Comparison of ENCODE assay signal across 8 cellular contexts in the genomic region with DNA sequence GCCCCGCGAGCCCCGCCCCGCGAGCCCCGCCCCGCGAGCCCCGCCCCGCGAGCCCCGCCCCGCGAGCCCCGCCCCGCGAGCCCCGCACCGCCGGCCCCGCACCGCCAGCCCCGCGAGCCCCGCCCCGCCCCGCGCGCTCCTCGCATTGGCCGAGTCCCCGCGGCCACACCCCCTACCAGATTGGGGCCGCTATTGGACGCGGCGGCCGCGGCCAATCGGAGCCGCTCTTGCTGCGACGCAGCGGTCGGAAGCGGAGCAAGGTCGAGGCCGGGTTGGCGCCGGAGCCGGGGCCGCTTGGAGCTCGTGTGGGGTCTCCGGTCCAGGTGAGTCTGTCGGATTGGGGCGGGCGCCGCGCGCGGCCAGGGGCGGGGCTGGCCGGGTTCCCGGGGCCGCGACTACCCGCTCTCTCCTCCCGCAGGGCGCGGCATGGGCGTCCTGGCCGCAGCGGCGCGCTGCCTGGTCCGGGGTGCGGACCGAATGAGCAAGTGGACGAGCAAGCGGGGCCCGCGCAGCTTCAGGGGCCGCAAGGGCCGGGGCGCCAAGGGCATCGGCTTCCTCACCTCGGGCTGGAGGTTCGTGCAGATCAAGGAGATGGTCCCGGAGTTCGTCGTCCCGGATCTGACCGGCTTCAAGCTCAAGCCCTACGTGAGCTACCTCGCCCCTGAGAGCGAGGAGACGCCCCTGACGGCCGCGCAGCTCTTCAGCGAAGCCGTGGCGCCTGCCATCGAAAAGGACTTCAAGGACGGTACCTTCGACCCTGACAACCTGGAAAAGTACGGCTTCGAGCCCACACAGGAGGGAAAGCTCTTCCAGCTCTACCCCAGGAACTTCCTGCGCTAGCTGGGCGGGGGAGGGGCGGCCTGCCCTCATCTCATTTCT. TPM values are rescaled to one million over a fixed set of nuclear protein-coding genes. Genes with fewer than 3 reads are reported as not detected.
DNase-seq lines count a peak whose midpoint lies in the region; ATAC-seq, FAIRE-seq and TF ChIP-seq lines count a peak whose summit lies in the region.

TSS of gene MRPL41 (plus strand) at position 224 of the 879 bp plus-strand sequence. CDS start at position 427, 203 bp downstream.

- H3K56ac ChIP-seq in H1 (replicated peaks; ENCODE audit: insufficient read length, low read depth, low read length): no peak within 1 kb of the TSS
- peak within 1 kb of the TSS; percentile 93 for H3K56ac ChIP-seq in mesendoderm (ENCODE audit: low read length)

- CTCF ChIA-PET in CD4-positive, alpha-beta T cell (lab: Charles Lee): interaction anchor here (0.8 to 1.4 kb wide), 3 partner anchors 17 to 129 kb away, joined by 3 to 7 read pairs (median 5); partner anchors contain the start of genes DPH7, EXD3 and NOXA1
- CTCF ChIA-PET in activated CD8-positive, alpha-beta memory T cell treated with anti-CD3 and anti-CD28 coated beads, Interleukin-2, amount 10 ng/mL, durations not matched to agents 7 days and 5 days (lab: Charles Lee): interaction anchor here (0.8 to 2.4 kb wide), 9 partner anchors 14 to 134 kb away, joined by 3 to 17 read pairs (median 4); partner anchors contain the start of genes EHMT1 and EXD3
- CTCF ChIA-PET in H1 (lab: Charles Lee; ENCODE audit: partially characterized antibody): interaction anchor here (0.6 to 1.3 kb wide), 5 partner anchors 8 to 32 kb away, joined by 3 to 5 read pairs (median 3); no protein-coding TSS in a partner anchor

- H2BK20ac ChIP-seq in H1 (ENCODE audit: low read length): no peak within 1 kb of the TSS

- peak within 1 kb of the TSS; percentile 91 for H3K4me3 Mint-ChIP-seq in CD4-positive, alpha-beta T cell
- peak within 1 kb of the TSS; percentile 78 for H3K4me3 Mint-ChIP-seq in activated CD8-positive, alpha-beta memory T cell treated with anti-CD3 and anti-CD28 coated beads, Interleukin-2, amount 10 ng/mL, durations not matched to agents 7 days and 5 days

- H3K9me3 ChIP-seq in CD4-positive, alpha-beta T cell (ENCODE audit: control insufficient read depth, low read length): no peaks in the 10 kb centered on the region
- H3K9me3 ChIP-seq in H1 (ENCODE audit: insufficient read depth in 2 of 2, low read depth in 1 of 2, low read length in 1 of 2): peaks cover 0 to 5% of the 10 kb centered on the region in 2 experiments; a peak in 1 of 4 replicates

- H3K27ac Mint-ChIP-seq in CD4-positive, alpha-beta T cell: peak within 1 kb of the TSS; percentile 82
- H3K27ac Mint-ChIP-seq in activated CD8-positive, alpha-beta memory T cell treated with anti-CD3 and anti-CD28 coated beads, Interleukin-2, amount 10 ng/mL, durations not matched to agents 7 days and 5 days: peak within 1 kb of the TSS; percentile 77

- H4K91ac ChIP-seq in H1 (replicated peaks; ENCODE audit: insufficient read length, low read length): peak within 1 kb of the TSS; percentile 65

- H2BK120ac ChIP-seq in H1 (replicated peaks; ENCODE audit: low read depth, low read length) (no peak within 1 kb of the TSS), mesendoderm (ENCODE audit: low read depth, low read length) (no peak within 1 kb of the TSS)

- H3K4me3 ChIP-seq in H1 (ENCODE audit: extremely low read depth in 1 of 4, insufficient read depth in 2 of 4, low read depth in 3 of 4, low read length in 4 of 4): peak within 1 kb of the TSS; percentile 63 to 79 (median 78)
- H3K4me3 ChIP-seq in mesendoderm (ENCODE audit: low read length): peak within 1 kb of the TSS; percentile 82

- peaks cover 4 to 6% of the 10 kb centered on the region in 2 experiments for H4K20me1 ChIP-seq in H1 (replicated peaks in 1 of 2; ENCODE audit: control insufficient read depth in 1 of 2, insufficient read depth in 2 of 2, low read length in 2 of 2)

- H4K8ac ChIP-seq in H1 (ENCODE audit: extremely low read depth, insufficient read depth, low read length): peak within 1 kb of the TSS; percentile 95
- H4K8ac ChIP-seq in mesendoderm (ENCODE audit: low read depth, low read length): no peak within 1 kb of the TSS

- H3K79me2 ChIP-seq in H1 (ENCODE audit: control insufficient read depth in 1 of 2, insufficient read depth in 2 of 2, low read length in 2 of 2) (no peaks in the 10 kb centered on the region), mesendoderm (ENCODE audit: control insufficient read depth, insufficient read depth, low read length) (no peaks in the 10 kb centered on the region)

- H2AFZ ChIP-seq in H1 (ENCODE audit: low read length): no peak within 1 kb of the TSS

- no peak within 1 kb of the TSS for H3K14ac ChIP-seq in H1 (ENCODE audit: insufficient read length)

- no peak for TF ChIP-seq RAD21 in H1 (IDR thresholded peaks at IDR 0.05 in 1 of 2, conservative IDR thresholded peaks at IDR 0.05 in 1 of 2; ENCODE audit: low read depth in 2 of 2, low read length in 2 of 2)

- peak within 1 kb of the TSS; percentile 78 to 90 for H3K4me2 ChIP-seq in H1 (ENCODE audit: insufficient read depth in 1 of 2, low read depth in 2 of 2, low read length in 2 of 2)
- H3K4me2 ChIP-seq in mesendoderm (ENCODE audit: low read length): peak within 1 kb of the TSS; percentile 91

- no peak for TF ChIP-seq EP300 in H1 (IDR thresholded peaks at IDR 0.05; ENCODE audit: borderline replicate concordance in 1 of 2, low read depth in 2 of 2, low read length in 2 of 2)

- H3K36me3 ChIP-seq in H1 (ENCODE audit: control insufficient read depth in 2 of 4, insufficient read depth in 4 of 4, low read length in 3 of 4) (peaks cover 7 to 19% (median 10%) of the 10 kb centered on the region in 4 experiments; a peak in 5 of 8 replicates), mesendoderm (ENCODE audit: control insufficient read depth, insufficient read depth, low read length) (peaks cover 3% of the 10 kb centered on the region)

- H3K27ac ChIP-seq in CD4-positive, alpha-beta T cell (ENCODE audit: low read depth, low read length): peak within 1 kb of the TSS; percentile 64
- H3K27ac ChIP-seq in H1 (ENCODE audit: low read depth, low read length) (peak within 1 kb of the TSS; percentile 53; the same call in 1 of the 2 replicates), mesendoderm (ENCODE audit: low read depth, low read length) (peak within 1 kb of the TSS; percentile 68)

- no peaks in the 10 kb centered on the region for H3K27me3 ChIP-seq in CD4-positive, alpha-beta T cell (ENCODE audit: control insufficient read depth, insufficient read depth, low read length)
- H3K27me3 ChIP-seq in H1 (replicated peaks in 1 of 4; ENCODE audit: control insufficient read depth in 3 of 4, extremely low read depth in 1 of 4, insufficient read depth in 3 of 4, low read length in 3 of 4): no peaks in the 10 kb centered on the region
- no peaks in the 10 kb centered on the region for H3K27me3 ChIP-seq in mesendoderm (ENCODE audit: insufficient read depth, low read length, poor library complexity)

- H3K36me3 Mint-ChIP-seq in CD4-positive, alpha-beta T cell (ENCODE audit: low read depth): peaks cover 37% of the 10 kb centered on the region
- peaks cover 7% of the 10 kb centered on the region for H3K36me3 Mint-ChIP-seq in activated CD8-positive, alpha-beta memory T cell treated with anti-CD3 and anti-CD28 coated beads, Interleukin-2, amount 10 ng/mL, durations not matched to agents 7 days and 5 days

- no peaks in the 10 kb centered on the region for H3K27me3 Mint-ChIP-seq in CD4-positive, alpha-beta T cell
- H3K27me3 Mint-ChIP-seq in activated CD8-positive, alpha-beta memory T cell treated with anti-CD3 and anti-CD28 coated beads, Interleukin-2, amount 10 ng/mL, durations not matched to agents 7 days and 5 days: no peaks in the 10 kb centered on the region

- peak within 1 kb of the TSS; percentile 36 for H4K5ac ChIP-seq in H1 (ENCODE audit: insufficient read length, low read depth, low read length)
- H4K5ac ChIP-seq in mesendoderm (ENCODE audit: low read length): no peak within 1 kb of the TSS

- H3K23ac ChIP-seq in H1 (ENCODE audit: insufficient read length) (no peak within 1 kb of the TSS), mesendoderm (ENCODE audit: low read length) (peak within 1 kb of the TSS; percentile 45)

- TF ChIP-seq POLR2A in H1 (IDR thresholded peaks at IDR 0.05; ENCODE audit: control extremely low read depth in 1 of 2, low read depth in 2 of 2, low read length in 2 of 2): peak in 1 of 2 experiments; percentile 67; a peak in 2 of 3 replicates

- peaks cover 0 to 7% (median 1%) of the 10 kb centered on the region in 4 experiments; a peak in 3 of 7 replicates for H3K4me1 ChIP-seq in H1 (replicated peaks in 1 of 4; ENCODE audit: control insufficient read depth in 3 of 4, insufficient read depth in 4 of 4, low read length in 3 of 4)
- H3K4me1 ChIP-seq in mesendoderm (ENCODE audit: control insufficient read depth, low read depth, low read length): no peaks in the 10 kb centered on the region

- H3K23me2 ChIP-seq in H1 (ENCODE audit: low read depth, low read length): peaks cover 7% of the 10 kb centered on the region; the same call in 1 of the 2 replicates

- peaks cover 16% of the 10 kb centered on the region for H3K4me1 Mint-ChIP-seq in CD4-positive, alpha-beta T cell (ENCODE audit: low read depth)
- H3K4me1 Mint-ChIP-seq in activated CD8-positive, alpha-beta memory T cell treated with anti-CD3 and anti-CD28 coated beads, Interleukin-2, amount 10 ng/mL, durations not matched to agents 7 days and 5 days: peaks cover 17% of the 10 kb centered on the region

- no peak for FAIRE-seq in H1 (lab: Jason Lieb, UNC)

- TF ChIP-seq CTCF in CD4-positive, alpha-beta T cell (IDR thresholded peaks at IDR 0.05): no peak
- no peak for TF ChIP-seq CTCF in H1 (IDR thresholded peaks at IDR 0.05; ENCODE audit: control extremely low read depth in 1 of 3, insufficient read depth in 1 of 3, low read depth in 1 of 3, low read length in 3 of 3)

- H2BK15ac ChIP-seq in H1 (ENCODE audit: low read length): no peak within 1 kb of the TSS
- H2BK15ac ChIP-seq in mesendoderm (replicated peaks; ENCODE audit: low read depth): no peak within 1 kb of the TSS

- 4% methylated on average over 55 of the region's 111 CpGs; no CpG with 5 or more reads in 1 of the 2 experiments for WGBS in H1 (ENCODE audit: extremely low coverage in 1 of 2, insufficient coverage in 1 of 2, insufficient read length in 1 of 2, insufficient replicate concordance in 2 of 2, low coverage in 1 of 2, low lambda C conversion rate in 2 of 2, missing lambda C conversion rate in 1 of 2), 2 experiments
- no CpG with 5 or more reads among the region's 111 CpGs for WGBS in mesendoderm (ENCODE audit: extremely low coverage, insufficient coverage, low lambda C conversion rate)

- peak; percentile 80 for ATAC-seq in CD4-positive, alpha-beta T cell (ENCODE audit: poor library complexity)
- ATAC-seq in GM19452 (IDR thresholded peaks at IDR 0.05; ENCODE audit: unreplicated experiment): peak; percentile 79
- ATAC-seq in activated CD8-positive, alpha-beta memory T cell treated with anti-CD3 and anti-CD28 coated beads, Interleukin-2, amount 10 ng/mL, durations not matched to agents 7 days and 5 days: peak; percentile 94

- POLR2A ChIA-PET in CD4-positive, alpha-beta T cell (lab: Charles Lee): interaction anchor here (0.7 to 1.5 kb wide), 11 partner anchors 11 to 329 kb away, joined by 3 to 8 read pairs (median 5); partner anchors contain the start of genes DPH7, EHMT1, EXD3 and NOXA1
- POLR2A ChIA-PET in H1 (lab: Charles Lee; ENCODE audit: partially characterized antibody): interaction anchor here (0.7 to 2.8 kb wide), 12 partner anchors 9 to 159 kb away, joined by 3 to 16 read pairs (median 3); partner anchors contain the start of gene DPH7

- intact Hi-C loops in CD4-positive, alpha-beta T cell (cut with DNase I, micrococcal nuclease): loop anchor here in 1 of 2 experiments (1.0 to 2.0 kb wide), 3 partner anchors 38 to 97 kb away; partner anchors contain the start of gene ZMYND19

- no peak within 1 kb of the TSS for H2BK12ac ChIP-seq in H1 (ENCODE audit: low read depth, low read length)

- H3K9me3 Mint-ChIP-seq in CD4-positive, alpha-beta T cell: no peaks in the 10 kb centered on the region
- no peaks in the 10 kb centered on the region for H3K9me3 Mint-ChIP-seq in activated CD8-positive, alpha-beta memory T cell treated with anti-CD3 and anti-CD28 coated beads, Interleukin-2, amount 10 ng/mL, durations not matched to agents 7 days and 5 days (ENCODE audit: low read depth)

- DNase-seq in CD4-positive, alpha-beta T cell: peak; percentile 71 to 88 (median 84)
- peak; percentile 92 for DNase-seq in HPDE6-E6E7 (ENCODE audit: extremely low spot score)
- DNase-seq in NOMO-1 treated with DMSO at 0.1 percent for 48 hours (lab: John Stamatoyannopoulos, UW; ENCODE audit: unreplicated experiment): peak; percentile 93
- DNase-seq in activated CD8-positive, alpha-beta memory T cell treated with anti-CD3 and anti-CD28 coated beads, Interleukin-2, amount 10 ng/mL, durations not matched to agents 7 days and 5 days: peak; percentile 93
- DNase-seq in H1 (ENCODE audit: low read depth in 1 of 2, low spot score in 2 of 2): peak; percentile 70 to 93
- peak; percentile 94 for DNase-seq in mesendoderm
- DNase-seq in stimulated activated CD8-positive, alpha-beta memory T cell treated with anti-CD3 and anti-CD28 coated beads, Interleukin-15, amount 100 ng/mL, for 1 hour (ENCODE audit: low read depth): peak; percentile 63

- H3K79me1 ChIP-seq in H1 (ENCODE audit: low read depth, low read length) (peaks cover 5% of the 10 kb centered on the region; the same call in 1 of the 2 replicates), mesendoderm (ENCODE audit: low read length) (no peaks in the 10 kb centered on the region)

- H2AK5ac ChIP-seq in H1 (ENCODE audit: low read depth, low read length) (no peak within 1 kb of the TSS), mesendoderm (ENCODE audit: low read length) (no peak within 1 kb of the TSS)

- H3K18ac ChIP-seq in H1 (ENCODE audit: extremely low read depth, low read length) (peak within 1 kb of the TSS; percentile 6), mesendoderm (ENCODE audit: low read length) (peak within 1 kb of the TSS; percentile 34)

- H3K4ac ChIP-seq in H1 (replicated peaks; ENCODE audit: insufficient read length, low read depth, low read length): peak within 1 kb of the TSS; percentile 91
- H3K4ac ChIP-seq in mesendoderm (ENCODE audit: low read depth, low read length): peak within 1 kb of the TSS; percentile 58

- no peak within 1 kb of the TSS for H2BK5ac ChIP-seq in H1 (ENCODE audit: low read depth, low read length)
- no peak within 1 kb of the TSS for H2BK5ac ChIP-seq in mesendoderm (ENCODE audit: low read length)

- peak within 1 kb of the TSS; percentile 69 to 88 (median 79) for H3K9ac ChIP-seq in H1 (replicated peaks in 1 of 4; ENCODE audit: extremely low read depth in 1 of 4, low read depth in 3 of 4, low read length in 3 of 4)
- H3K9ac ChIP-seq in mesendoderm (ENCODE audit: low read length): peak within 1 kb of the TSS; percentile 92

RNA-seq across cellular contexts. Expression of gene MRPL41, which starts in this region (rescaled TPM):
- total RNA-seq in CD4-positive, alpha-beta T cell: 10 to 100 TPM; 49.3 to 52.5 TPM
- 10 to 100 TPM; 57.9 to 58.3 TPM for total RNA-seq in activated CD8-positive, alpha-beta memory T cell treated with anti-CD3 and anti-CD28 coated beads, Interleukin-2, amount 10 ng/mL, durations not matched to agents 7 days and 5 days
- total RNA-seq in H1 (2021; fragmentation: NEBNext Ultra II Directional; extraction: Animal tissue kit (Norgen Biotek cat#: 25700)): 47.2 and 49.4 TPM in 2 replicates
- polyA plus RNA-seq in H1 (2011; rRNA removed): 58.1 and 79.3 TPM in 2 replicates
- 54.3 TPM for polyA plus RNA-seq in H1 (2011; cell fraction: cytosol; rRNA removed)
- 39.5 TPM for polyA plus RNA-seq in H1 (2011; cell fraction: nucleus; rRNA removed)
- 30.4 to 55.6 TPM (median 46.9 TPM) in 4 replicates for polyA plus RNA-seq in H1 (2012, experiment 1 of 2)
- 38.3 TPM for polyA plus RNA-seq in H1 (2012, experiment 2 of 2)
- 43.5 TPM for polyA plus RNA-seq in H1 (2013, experiment 1 of 2)
- 42.5 TPM for polyA plus RNA-seq in H1 (2013, experiment 2 of 2)
- polyA minus RNA-seq in H1 (2011; rRNA and poly(A)+ RNA removed): 2.4 and 2.7 TPM in 2 replicates
- polyA minus RNA-seq in H1 (2011; cell fraction: cytosol; rRNA and poly(A)+ RNA removed): 15.5 TPM
- 10.0 TPM for polyA minus RNA-seq in H1 (2011; cell fraction: nucleus; rRNA and poly(A)+ RNA removed)
- 28.7 TPM for polyA plus RNA-seq in mesendoderm (2013, experiment 1 of 2)
- 28.9 TPM for polyA plus RNA-seq in mesendoderm (2013, experiment 2 of 2)

Comparison
In these comparisons a context has a peak if more than half of its experiments do, and no peak if none do; other contexts are left out.
1. Peak in every context shown above with its lines: DNase-seq, ATAC-seq, H3K4me3 ChIP-seq and H3K27ac ChIP-seq.